21 cellular contexts compared by ENCODE assay signal in the genomic region with DNA sequence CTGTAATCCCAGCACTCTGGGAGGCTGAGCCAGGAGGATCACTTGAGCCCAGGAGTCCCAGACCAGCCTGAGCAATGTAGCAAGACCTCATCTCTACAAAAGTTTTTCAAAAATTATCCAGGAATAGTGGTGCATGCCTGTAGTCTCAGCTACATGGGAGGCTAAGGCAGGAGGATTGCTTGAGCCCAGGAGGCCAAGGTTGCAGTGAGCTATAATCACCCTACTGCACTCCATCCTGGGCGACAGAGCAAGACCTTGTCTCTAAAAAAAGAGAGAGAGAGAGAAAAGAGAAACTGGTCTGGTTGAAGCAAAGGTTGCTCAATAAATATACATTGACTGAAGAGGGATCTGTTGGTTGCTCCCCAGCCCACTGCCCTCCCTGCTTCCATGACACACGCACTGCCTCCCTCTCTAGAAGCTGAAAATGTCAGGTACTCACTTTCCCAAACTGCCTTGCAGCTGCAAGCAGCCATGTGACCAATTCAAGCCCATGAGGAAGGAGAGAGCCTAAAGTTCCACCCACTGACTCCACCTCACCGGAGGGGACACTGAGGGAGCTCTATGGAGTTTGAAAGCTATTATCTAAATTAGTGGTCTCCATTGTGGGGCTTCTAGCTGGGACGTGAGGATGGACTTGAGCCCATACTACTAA. TPM values are rescaled to one million over a fixed set of nuclear protein-coding genes. Genes with fewer than 3 reads are reported as not detected.
DNase-seq lines count a peak whose midpoint lies in the region; ATAC-seq lines count a peak whose summit lies in the region.
"Had no signal": no experiment of that assay in that cellular context is flagged by ENCODE, and none has a peak within 500 bp of the region (broad histone marks: within the 10 kb centered on the region; RNA-seq: fewer than 3 reads in every experiment).

No MANE protein-coding gene starts in this region.

- H3K27me3 ChIP-seq in mesendoderm (ENCODE audit: insufficient read depth, low read length, poor library complexity) = no peaks in the 10 kb centered on the region

- no peak overlapping the region for H3K23ac ChIP-seq in mesendoderm (ENCODE audit: low read length)

- H3K4me3 Mint-ChIP-seq in naive thymus-derived CD8-positive, alpha-beta T cell = no peak overlapping the region
- H3K4me3 Mint-ChIP-seq: activated naive CD4-positive, alpha-beta T cell treated with anti-CD3 and anti-CD28 coated beads for 36 hours; CD14-positive monocyte; immature natural killer cell; stimulated activated naive CD8-positive, alpha-beta T cell treated with anti-CD3 and anti-CD28 coated beads, Interleukin-15, amount 100 ng/mL, for 72 hours had no signal

- peaks cover 0 to 18% (median 11%) of the 10 kb centered on the region in 9 donors for H3K9me3 Mint-ChIP-seq in naive thymus-derived CD8-positive, alpha-beta T cell
- H3K9me3 Mint-ChIP-seq: immature natural killer cell had no signal

- H3K79me2 ChIP-seq in mesendoderm (ENCODE audit: control insufficient read depth, insufficient read depth, low read length) = no peaks in the 10 kb centered on the region

- H3K56ac ChIP-seq in mesendoderm (ENCODE audit: low read length) = no peak overlapping the region

- no peak overlapping the region for H3K18ac ChIP-seq in mesendoderm (ENCODE audit: low read length)

- no peak overlapping the region for H2BK120ac ChIP-seq in mesendoderm (ENCODE audit: low read depth, low read length)

- H3K4me1 ChIP-seq in mesendoderm (ENCODE audit: control insufficient read depth, low read depth, low read length) = no peaks in the 10 kb centered on the region

- H3K27ac ChIP-seq in mesendoderm (ENCODE audit: low read depth, low read length) = no peak overlapping the region
- H3K27ac ChIP-seq: HL-60 had no signal

- peaks cover 0 to 15% (median 0%) of the 10 kb centered on the region in 3 donors for H3K36me3 Mint-ChIP-seq in naive thymus-derived CD8-positive, alpha-beta T cell
- H3K36me3 Mint-ChIP-seq: CD14-positive monocyte, immature natural killer cell had no signal

- no peaks in the 10 kb centered on the region for H3K27me3 Mint-ChIP-seq in naive thymus-derived CD8-positive, alpha-beta T cell

- no peak overlapping the region for H3K9ac ChIP-seq in mesendoderm (ENCODE audit: low read length)

- no peak overlapping the region for H3K4me2 ChIP-seq in mesendoderm (ENCODE audit: low read length)

- H2BK15ac ChIP-seq in mesendoderm (replicated peaks; ENCODE audit: low read depth) = no peak overlapping the region

- peaks cover 4 to 14% (median 7%) of the 10 kb centered on the region in 4 donors for H3K4me1 Mint-ChIP-seq in naive thymus-derived CD8-positive, alpha-beta T cell

- H3K79me1 ChIP-seq in mesendoderm (ENCODE audit: low read length) = no peaks in the 10 kb centered on the region

- no peak overlapping the region for H4K5ac ChIP-seq in mesendoderm (ENCODE audit: low read length)

- no peak overlapping the region for H3K4ac ChIP-seq in mesendoderm (ENCODE audit: low read depth, low read length)

- intact Hi-C loops in cardiac septum (cut with DNase I) = no loop called here

- H2BK5ac ChIP-seq in mesendoderm (ENCODE audit: low read length) = no peak overlapping the region

- no peak overlapping the region for H3K4me3 ChIP-seq in mesendoderm (ENCODE audit: low read length)

- no peak overlapping the region for H4K8ac ChIP-seq in mesendoderm (ENCODE audit: low read depth, low read length)

- no peaks in the 10 kb centered on the region for H3K36me3 ChIP-seq in mesendoderm (ENCODE audit: control insufficient read depth, insufficient read depth, low read length)

- no CpG with 5 or more reads among the region's 4 CpGs for WGBS in mesendoderm (ENCODE audit: extremely low coverage, insufficient coverage, low lambda C conversion rate)

- DNase-seq in NCI-H2171 treated with DMSO at 0.1 percent for 48 hours (lab: John Stamatoyannopoulos, UW) (peak; percentile 2), NCI-H2171 (lab: John Stamatoyannopoulos, UW) (no peak), NAMALWA (ENCODE audit: low spot score) (peak; percentile 44), amniotic epithelial cell (ENCODE audit: low read depth) (peak; percentile 58), mesendoderm (peak; percentile 67), cardiac septum (ENCODE audit: low spot score) (no peak)
- DNase-seq in naive thymus-derived CD8-positive, alpha-beta T cell = no peak
- DNase-seq: activated CD4-positive, alpha-beta T cell treated with anti-CD3 and anti-CD28 coated beads, Interleukin-2, amount 50 U/mL, for 1 hour; activated naive CD4-positive, alpha-beta T cell treated with anti-CD3 and anti-CD28 coated beads for 36 hours; immature natural killer cell; NCI-H1694; NCI-H526 treated with DMSO at 0.1 percent for 48 hours; Right ventricle myocardium superior; stimulated activated CD4-positive, alpha-beta T cell treated with anti-CD3 and anti-CD28 coated beads, Interleukin-15, amount 100 ng/mL, for 24 hours; stimulated activated naive CD8-positive, alpha-beta T cell treated with anti-CD3 and anti-CD28 coated beads, Interleukin-15, amount 100 ng/mL, for 72 hours had no signal

- H3K27ac Mint-ChIP-seq in naive thymus-derived CD8-positive, alpha-beta T cell = no peak overlapping the region
- H3K27ac Mint-ChIP-seq: activated naive CD4-positive, alpha-beta T cell treated with anti-CD3 and anti-CD28 coated beads for 36 hours; immature natural killer cell; stimulated activated naive CD8-positive, alpha-beta T cell treated with anti-CD3 and anti-CD28 coated beads, Interleukin-15, amount 100 ng/mL, for 72 hours had no signal

- no peak overlapping the region for H2AK5ac ChIP-seq in mesendoderm (ENCODE audit: low read length)

- no peak for ATAC-seq in naive thymus-derived CD8-positive, alpha-beta T cell
- no peak for ATAC-seq in GM21737 (IDR thresholded peaks at IDR 0.05; ENCODE audit: unreplicated experiment)
- ATAC-seq: stimulated activated naive CD8-positive, alpha-beta T cell treated with anti-CD3 and anti-CD28 coated beads, Interleukin-15, amount 100 ng/mL, for 72 hours had no signal

- POLR2A ChIA-PET in naive thymus-derived CD8-positive, alpha-beta T cell (lab: Charles Lee) = interaction anchor here (0.9 kb wide), 1 partner anchor 77 kb away, joined by 4 read pairs; no protein-coding TSS in a partner anchor

RNA-seq across cellular contexts. Expression of a gene that starts 14.0 kb away (rescaled TPM):
- not detected for polyA plus RNA-seq in mesendoderm (2013, experiment 1 of 2)
- polyA plus RNA-seq in mesendoderm (2013, experiment 2 of 2) = not detected
- total RNA-seq in naive thymus-derived CD8-positive, alpha-beta T cell = not detected
- polyA plus RNA-seq in naive thymus-derived CD8-positive, alpha-beta T cell = not detected
- total RNA-seq in cardiac septum = not detected
- total RNA-seq: A673; activated naive CD4-positive, alpha-beta T cell treated with anti-CD3 and anti-CD28 coated beads for 36 hours; epithelial cell of proximal tubule; mesenteric fat pad; Right ventricle myocardium superior had no signal
- polyA plus RNA-seq: CD14-positive monocyte, immature natural killer cell had no signal

RNA-seq across cellular contexts. Expression of a gene that starts 35.5 kb away (rescaled TPM):
- polyA plus RNA-seq in mesendoderm (2013, experiment 1 of 2) = 1.8 TPM
- 1.7 TPM for polyA plus RNA-seq in mesendoderm (2013, experiment 2 of 2)
- total RNA-seq in naive thymus-derived CD8-positive, alpha-beta T cell = 1 to 10 TPM; 5.9 to 7.7 TPM
- polyA plus RNA-seq in naive thymus-derived CD8-positive, alpha-beta T cell = 1 to 10 TPM; 3.2 to 6.2 (median 3.5) TPM
- 41.5 TPM for total RNA-seq in cardiac septum

RNA-seq across cellular contexts. Expression of a gene that starts 41.7 kb away (rescaled TPM):
- 0.53 TPM for polyA plus RNA-seq in mesendoderm (2013, experiment 1 of 2)
- 0.60 TPM for polyA plus RNA-seq in mesendoderm (2013, experiment 2 of 2)
- total RNA-seq in naive thymus-derived CD8-positive, alpha-beta T cell = 1 to 10 TPM; 1.9 to 3.6 TPM
- polyA plus RNA-seq in naive thymus-derived CD8-positive, alpha-beta T cell = under 1 TPM in 1 of 3 donors, not detected in 2; 0.14 TPM
- 7.6 TPM for total RNA-seq in cardiac septum
- polyA plus RNA-seq: CD14-positive monocyte had no signal

Comparison
In these comparisons a context has a peak if more than half of its experiments do, and no peak if none do; other contexts are left out.
1. DNase-seq: peak in NCI-H2171 treated with DMSO at 0.1 percent for 48 hours (single experiment), NAMALWA (single experiment), amniotic epithelial cell (single experiment) and mesendoderm (single experiment); none in NCI-H2171 (single experiment), naive thymus-derived CD8-positive, alpha-beta T cell (0 of 10) and cardiac septum (single experiment).